ENCODE assay signal across 1 cellular context in the genomic region with DNA sequence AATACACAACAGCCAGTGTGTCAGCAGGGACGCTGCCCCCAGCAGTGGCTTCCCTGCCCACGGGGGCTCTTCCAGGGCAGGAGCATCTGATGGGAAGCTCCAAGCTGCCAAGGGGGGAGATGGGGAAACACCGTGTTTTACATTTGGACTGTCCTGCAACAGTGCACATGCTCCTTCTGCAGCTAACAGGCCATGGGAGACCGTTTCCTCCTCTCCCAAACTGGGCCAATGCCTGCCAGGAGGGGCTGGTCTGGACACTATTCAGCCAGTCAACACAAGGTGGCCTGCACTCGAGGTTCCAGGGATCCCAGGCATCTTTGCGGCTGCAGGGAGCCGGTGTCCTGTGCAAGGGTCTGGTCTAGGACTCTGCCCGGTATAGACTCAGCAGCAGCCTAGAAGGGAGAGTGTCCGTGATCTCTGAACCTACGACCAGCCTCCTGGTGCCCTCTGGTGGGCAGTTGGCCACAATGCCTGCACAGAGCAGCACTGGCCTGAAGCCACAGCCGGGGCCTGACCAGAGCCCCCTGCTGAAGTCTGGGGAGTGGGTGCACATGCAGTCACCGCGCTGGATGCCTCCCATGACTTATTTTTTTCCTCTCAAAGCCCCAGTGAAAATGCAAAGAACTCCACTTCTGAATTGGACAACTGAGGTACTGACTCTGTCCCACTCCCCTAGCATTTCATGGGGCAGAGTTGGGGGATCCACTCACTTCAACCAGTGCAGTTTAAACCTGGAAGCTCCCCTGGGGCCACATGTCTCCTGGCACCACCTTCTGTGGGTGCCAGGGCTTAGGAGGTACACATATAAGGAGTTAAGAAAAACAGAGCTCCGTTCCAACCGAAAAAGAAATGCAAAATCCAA.
TF ChIP-seq lines count a peak whose summit lies in the region.

No MANE protein-coding gene starts in this region.

TF ChIP-seq in HEK293, 187 proteins besides CTCF, POLR2A, EP300 and RAD21 (continued from another document):
- TF ChIP-seq, protein P1, sequence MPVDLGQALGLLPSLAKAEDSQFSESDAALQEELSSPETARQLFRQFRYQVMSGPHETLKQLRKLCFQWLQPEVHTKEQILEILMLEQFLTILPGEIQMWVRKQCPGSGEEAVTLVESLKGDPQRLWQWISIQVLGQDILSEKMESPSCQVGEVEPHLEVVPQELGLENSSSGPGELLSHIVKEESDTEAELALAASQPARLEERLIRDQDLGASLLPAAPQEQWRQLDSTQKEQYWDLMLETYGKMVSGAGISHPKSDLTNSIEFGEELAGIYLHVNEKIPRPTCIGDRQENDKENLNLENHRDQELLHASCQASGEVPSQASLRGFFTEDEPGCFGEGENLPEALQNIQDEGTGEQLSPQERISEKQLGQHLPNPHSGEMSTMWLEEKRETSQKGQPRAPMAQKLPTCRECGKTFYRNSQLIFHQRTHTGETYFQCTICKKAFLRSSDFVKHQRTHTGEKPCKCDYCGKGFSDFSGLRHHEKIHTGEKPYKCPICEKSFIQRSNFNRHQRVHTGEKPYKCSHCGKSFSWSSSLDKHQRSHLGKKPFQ (tag by site-specific recombination; IDR thresholded peaks at IDR 0.05) = no peak
- TF ChIP-seq ZNF544 (tag by site-specific recombination; IDR thresholded peaks at IDR 0.05) (no peak), ZNF843 (tag by site-specific recombination; IDR thresholded peaks at IDR 0.05) (no peak), ZNF23 (tag by site-specific recombination; IDR thresholded peaks at IDR 0.05; ENCODE audit: borderline replicate concordance) (no peak), ZBTB17 (tag by site-specific recombination; IDR thresholded peaks at IDR 0.05) (0 out of 2 replicates have a peak, but pooled peaks have one; percentile 32), ZNF266 (tag by site-specific recombination; IDR thresholded peaks at IDR 0.05; ENCODE audit: low read depth) (no peak), ZNF600 (tag by site-specific recombination; IDR thresholded peaks at IDR 0.05) (peak; percentile 71), ZNF140 (tag by site-specific recombination; IDR thresholded peaks at IDR 0.05) (no peak), GLIS2 (tag by site-specific recombination; IDR thresholded peaks at IDR 0.05) (0 out of 2 replicates have a peak, but pooled peaks have one; percentile 32), ZNF16 (tag by site-specific recombination; IDR thresholded peaks at IDR 0.05; ENCODE audit: low read depth) (no peak)
- TF ChIP-seq, protein P2, sequence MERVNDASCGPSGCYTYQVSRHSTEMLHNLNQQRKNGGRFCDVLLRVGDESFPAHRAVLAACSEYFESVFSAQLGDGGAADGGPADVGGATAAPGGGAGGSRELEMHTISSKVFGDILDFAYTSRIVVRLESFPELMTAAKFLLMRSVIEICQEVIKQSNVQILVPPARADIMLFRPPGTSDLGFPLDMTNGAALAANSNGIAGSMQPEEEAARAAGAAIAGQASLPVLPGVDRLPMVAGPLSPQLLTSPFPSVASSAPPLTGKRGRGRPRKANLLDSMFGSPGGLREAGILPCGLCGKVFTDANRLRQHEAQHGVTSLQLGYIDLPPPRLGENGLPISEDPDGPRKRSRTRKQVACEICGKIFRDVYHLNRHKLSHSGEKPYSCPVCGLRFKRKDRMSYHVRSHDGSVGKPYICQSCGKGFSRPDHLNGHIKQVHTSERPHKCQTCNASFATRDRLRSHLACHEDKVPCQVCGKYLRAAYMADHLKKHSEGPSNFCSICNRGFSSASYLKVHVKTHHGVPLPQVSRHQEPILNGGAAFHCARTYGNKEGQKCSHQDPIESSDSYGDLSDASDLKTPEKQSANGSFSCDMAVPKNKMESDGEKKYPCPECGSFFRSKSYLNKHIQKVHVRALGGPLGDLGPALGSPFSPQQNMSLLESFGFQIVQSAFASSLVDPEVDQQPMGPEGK (tag by site-specific recombination; IDR thresholded peaks at IDR 0.05) = peak; percentile 56
